Comparison of ENCODE assay signal across 8 cellular contexts in the genomic region with DNA sequence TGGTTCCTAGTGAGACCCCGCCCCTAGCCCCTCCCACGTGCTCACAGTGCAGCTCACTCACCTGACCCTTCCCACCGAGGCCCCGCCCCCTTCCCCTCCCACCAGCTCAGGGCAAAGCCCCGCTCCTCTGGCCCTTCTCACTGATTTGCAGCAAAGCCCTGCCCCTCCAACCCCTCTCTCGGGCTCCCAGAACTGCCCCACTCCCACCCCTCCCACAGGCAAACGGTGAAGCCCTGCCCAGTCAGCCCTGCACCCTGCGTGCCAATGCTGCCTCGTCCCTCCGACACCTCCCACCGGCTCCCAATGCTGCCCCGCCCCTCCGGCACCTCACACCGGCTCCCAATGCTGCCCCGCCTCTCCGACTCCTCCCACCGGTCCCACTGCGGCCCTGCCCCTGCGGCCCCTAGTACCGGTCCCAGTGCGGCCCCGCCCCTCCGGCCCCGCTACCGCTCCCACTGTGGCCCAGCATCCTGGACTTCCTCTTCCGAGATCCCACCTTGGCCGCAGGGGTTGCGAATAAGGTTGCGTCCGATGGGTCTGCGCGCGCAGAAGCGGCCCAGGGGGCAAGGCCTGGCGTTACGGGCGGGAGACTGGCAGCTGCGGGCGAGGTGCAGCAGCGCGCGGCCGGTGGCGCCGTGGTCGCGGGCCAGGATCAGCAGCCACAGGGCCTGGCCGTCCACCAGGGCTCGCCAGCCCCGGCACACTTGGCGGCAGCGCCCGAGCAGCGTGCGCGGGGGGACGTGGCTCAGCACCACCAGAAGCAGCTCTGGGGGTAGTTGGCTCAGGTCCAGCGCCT. TPM values are rescaled to one million over a fixed set of nuclear protein-coding genes. Genes with fewer than 3 reads are reported as not detected.
DNase-seq lines count a peak whose midpoint lies in the region; ATAC-seq and TF ChIP-seq lines count a peak whose summit lies in the region.

No MANE protein-coding gene starts in this region.

- H3K9ac ChIP-seq in HUES48 (ENCODE audit: low read depth, low read length) (peak overlapping the region; percentile 43; the same call in 1 of the 2 replicates), neural cell (ENCODE audit: low read length) (peak overlapping the region; percentile 52)

- H3K4me2 ChIP-seq in neural cell (ENCODE audit: low read length) = peak overlapping the region; percentile 59

- H3K4me3 ChIP-seq in HUES48 (ENCODE audit: low read depth, low read length) = peak overlapping the region; percentile 84
- peak overlapping the region; percentile 72 for H3K4me3 ChIP-seq in neural cell (ENCODE audit: low read length)

- in situ Hi-C loops in GM13976 (cut with MboI; ENCODE audit: low sequenced_read_pairs, unreplicated experiment) = no loop called here

- H3K4me1 Mint-ChIP-seq in stimulated activated naive CD8-positive, alpha-beta T cell treated with anti-CD3 and anti-CD28 coated beads, Interleukin-15, amount 100 ng/mL, for 72 hours = peaks cover 21% of the 10 kb centered on the region

- peaks cover 11% of the 10 kb centered on the region for H3K27me3 Mint-ChIP-seq in stimulated activated naive CD8-positive, alpha-beta T cell treated with anti-CD3 and anti-CD28 coated beads, Interleukin-15, amount 100 ng/mL, for 72 hours

- H3K79me2 ChIP-seq in neural cell (replicated peaks; ENCODE audit: insufficient read depth, low read length) = no peaks in the 10 kb centered on the region

- peaks cover 8% of the 10 kb centered on the region for H3K9me3 ChIP-seq in HUES48 (ENCODE audit: control insufficient read depth, insufficient read depth, low read length)
- H3K9me3 ChIP-seq in neural cell (ENCODE audit: low read length) = no peaks in the 10 kb centered on the region

- H3F3A ChIP-seq in neural cell (ENCODE audit: insufficient read depth, low read length, poor library complexity, severe bottlenecking) = no peaks in the 10 kb centered on the region

- H3K9me2 ChIP-seq in neural cell (ENCODE audit: insufficient read depth, low read length) = no peaks in the 10 kb centered on the region

- H3K9me3 Mint-ChIP-seq in stimulated activated naive CD8-positive, alpha-beta T cell treated with anti-CD3 and anti-CD28 coated beads, Interleukin-15, amount 100 ng/mL, for 72 hours = no peaks in the 10 kb centered on the region

- H4K20me1 ChIP-seq in neural cell (ENCODE audit: insufficient read depth) = no peaks in the 10 kb centered on the region

- no peak for TF ChIP-seq EP300 in neural cell (conservative IDR thresholded peaks at IDR 0.05; ENCODE audit: poor library complexity, severe bottlenecking)

- H3K27ac Mint-ChIP-seq in stimulated activated naive CD8-positive, alpha-beta T cell treated with anti-CD3 and anti-CD28 coated beads, Interleukin-15, amount 100 ng/mL, for 72 hours = no peak overlapping the region

- DNase-seq in GM13976 (ENCODE audit: low spot score) (peak; percentile 90), SIG-M5 treated with dmso at 0.1 percent for 504 hours (lab: John Stamatoyannopoulos, UW; ENCODE audit: unreplicated experiment) (peak; percentile 91), activated gamma-delta T cell treated with Interleukin-2 at 50 U/mL for 16 hours (peak; percentile 66), foreskin melanocyte (peak; percentile 75)
- peak; percentile 87 to 88 for DNase-seq in stimulated activated naive CD8-positive, alpha-beta T cell treated with anti-CD3 and anti-CD28 coated beads, Interleukin-15, amount 100 ng/mL, for 72 hours

- H3K4me3 Mint-ChIP-seq in stimulated activated naive CD8-positive, alpha-beta T cell treated with anti-CD3 and anti-CD28 coated beads, Interleukin-15, amount 100 ng/mL, for 72 hours = peak overlapping the region; percentile 82 to 87

- no peak for TF ChIP-seq RAD21 in neural cell (conservative IDR thresholded peaks at IDR 0.05)

- peaks cover 6% of the 10 kb centered on the region; the same call in 1 of the 2 replicates for H3K4me1 ChIP-seq in HUES48 (ENCODE audit: control insufficient read depth, insufficient read depth, low read length)

- TF ChIP-seq CTCF in GM13976 (IDR thresholded peaks at IDR 0.05; ENCODE audit: borderline replicate concordance, control extremely low read depth, extremely low read depth, insufficient read depth, missing control alignments) (no peak), neural cell (IDR thresholded peaks at IDR 0.05; ENCODE audit: poor library complexity, severe bottlenecking) (no peak)

- H3K36me3 ChIP-seq in HUES48 (ENCODE audit: control insufficient read depth, insufficient read depth, low read length) (peaks cover 21% of the 10 kb centered on the region), neural cell (ENCODE audit: insufficient read depth, low read length) (no peaks in the 10 kb centered on the region)

- H3K27ac ChIP-seq in HUES48 (ENCODE audit: low read depth, low read length) (peak overlapping the region; percentile 63), neural cell (ENCODE audit: low read length) (no peak overlapping the region)

- H3K27me3 ChIP-seq in HUES48 (ENCODE audit: control insufficient read depth, insufficient read depth, low read length) (no peaks in the 10 kb centered on the region), neural cell (ENCODE audit: insufficient read depth, low read depth, low read length) (peaks cover 23% of the 10 kb centered on the region)

- peak; percentile 98 for ATAC-seq in stimulated activated naive CD8-positive, alpha-beta T cell treated with anti-CD3 and anti-CD28 coated beads, Interleukin-15, amount 100 ng/mL, for 72 hours
- ATAC-seq in HG03571 (IDR thresholded peaks at IDR 0.05; ENCODE audit: unreplicated experiment) = no peak

- H2AFZ ChIP-seq in neural cell (ENCODE audit: low read depth, low read length) = peak overlapping the region; percentile 80

TF ChIP-seq in neural cell, 6 proteins besides CTCF, POLR2A, EP300 and RAD21:
- TF ChIP-seq EZH2 (IDR thresholded peaks at IDR 0.05; ENCODE audit: borderline replicate concordance, insufficient read depth, low read length, poor library complexity, severe bottlenecking) (no peak), SMC3 (conservative IDR thresholded peaks at IDR 0.05; ENCODE audit: poor library complexity) (no peak), MXI1 (conservative IDR thresholded peaks at IDR 0.05; ENCODE audit: poor library complexity, severe bottlenecking) (no peak), TAF1 (IDR thresholded peaks at IDR 0.05; ENCODE audit: low read depth) (no peak)

RNA-seq across cellular contexts. Expression of a gene that starts 0.8 kb away (rescaled TPM):
- 2.7 and 6.2 TPM in 2 replicates for polyA plus RNA-seq in neural cell
- 2.7 and 3.9 TPM in 2 replicates for polyA minus RNA-seq in neural cell

RNA-seq across cellular contexts. Expression of a gene that starts 52.6 kb away (rescaled TPM):
- not detected in 2 replicates for polyA plus RNA-seq in neural cell
- polyA minus RNA-seq in neural cell = not detected in 2 replicates

RNA-seq across cellular contexts. Expression of a gene that starts 56.0 kb away (rescaled TPM):
- not detected in 2 replicates for polyA plus RNA-seq in neural cell
- polyA minus RNA-seq in neural cell = not detected in 2 replicates
